2 cellular contexts compared by ENCODE assay signal in the genomic region with DNA sequence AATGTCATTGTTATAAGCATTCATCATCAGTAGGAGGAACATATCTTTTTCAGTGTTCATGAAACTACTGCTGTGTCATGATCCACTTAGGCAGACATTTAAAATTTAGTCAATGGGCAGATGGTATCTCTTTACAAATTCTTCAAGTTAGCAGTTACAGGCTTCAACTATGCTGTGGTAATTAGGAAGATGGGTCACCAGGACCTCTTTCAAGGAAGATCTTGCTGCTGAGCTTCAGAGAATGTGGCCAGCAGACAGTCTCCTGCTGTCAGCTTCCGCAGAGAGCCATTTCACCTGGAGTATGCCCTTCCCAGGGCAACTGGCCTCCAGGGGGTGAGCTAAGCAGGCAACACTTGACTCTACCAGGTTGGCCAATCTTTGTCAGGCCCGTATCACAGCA.
TF ChIP-seq lines count a peak whose summit lies in the region.

No MANE protein-coding gene starts in this region.

TF ChIP-seq in WTC11, 78 proteins besides CTCF, POLR2A, EP300 and RAD21 (continued from another document):
- TF ChIP-seq, protein P1, sequence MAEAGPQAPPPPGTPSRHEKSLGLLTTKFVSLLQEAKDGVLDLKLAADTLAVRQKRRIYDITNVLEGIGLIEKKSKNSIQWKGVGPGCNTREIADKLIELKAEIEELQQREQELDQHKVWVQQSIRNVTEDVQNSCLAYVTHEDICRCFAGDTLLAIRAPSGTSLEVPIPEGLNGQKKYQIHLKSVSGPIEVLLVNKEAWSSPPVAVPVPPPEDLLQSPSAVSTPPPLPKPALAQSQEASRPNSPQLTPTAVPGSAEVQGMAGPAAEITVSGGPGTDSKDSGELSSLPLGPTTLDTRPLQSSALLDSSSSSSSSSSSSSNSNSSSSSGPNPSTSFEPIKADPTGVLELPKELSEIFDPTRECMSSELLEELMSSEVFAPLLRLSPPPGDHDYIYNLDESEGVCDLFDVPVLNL (CRISPR knock-in tag; IDR thresholded peaks at IDR 0.05; ENCODE audit: borderline replicate concordance, low read depth) = no peak
- TF ChIP-seq NFYB (CRISPR knock-in tag; conservative IDR thresholded peaks at IDR 0.05; ENCODE audit: low read depth) (no peak), MLX (CRISPR knock-in tag; IDR thresholded peaks at IDR 0.05) (no peak), AR (CRISPR knock-in tag; IDR thresholded peaks at IDR 0.05) (no peak)

TF ChIP-seq in SK-N-SH, 30 proteins besides CTCF, POLR2A, EP300 and RAD21 (continued from another document):
- no peak for TF ChIP-seq RXRA (IDR thresholded peaks at IDR 0.05; ENCODE audit: borderline replicate concordance, low read depth)
- no peak for TF ChIP-seq ELF1 (IDR thresholded peaks at IDR 0.05)
- no peak for TF ChIP-seq EZH2phosphoT487 (IDR thresholded peaks at IDR 0.05; ENCODE audit: borderline replicate concordance, low read depth)
- no peak for TF ChIP-seq TAF1 (IDR thresholded peaks at IDR 0.05; ENCODE audit: borderline replicate concordance, low read depth, low read length)
- no peak for TF ChIP-seq YY1 (IDR thresholded peaks at IDR 0.05; ENCODE audit: low read depth)
- no peak for TF ChIP-seq RCOR1 (IDR thresholded peaks at IDR 0.05; ENCODE audit: low read length)
- TF ChIP-seq JUND (IDR thresholded peaks at IDR 0.05) = no peak
TF ChIP-seq in SK-N-SH: peak in this region for 0.
